9 cellular contexts compared by ENCODE assay signal in the genomic region with DNA sequence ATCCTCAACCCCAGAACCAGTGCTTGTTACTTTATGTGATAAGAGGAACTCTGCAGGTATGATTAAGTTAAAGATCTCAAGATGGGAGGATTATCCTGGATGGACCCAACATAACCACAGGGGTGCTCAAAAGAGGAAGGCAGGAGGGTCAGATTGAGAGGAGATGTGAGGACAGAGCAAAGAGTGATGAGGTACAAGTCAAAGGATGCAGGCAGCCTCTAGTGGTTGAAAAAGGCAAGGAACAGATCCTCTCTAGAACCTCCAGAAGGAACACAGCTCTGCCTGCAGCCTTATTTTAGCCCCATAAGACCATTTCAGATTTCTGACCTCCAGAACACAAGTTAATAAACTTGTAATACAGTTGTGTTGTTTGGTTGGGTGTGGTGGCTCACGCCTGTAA. TPM values are rescaled to one million over a fixed set of nuclear protein-coding genes. Genes with fewer than 3 reads are reported as not detected.
DNase-seq lines count a peak whose midpoint lies in the region; ATAC-seq, FAIRE-seq and TF ChIP-seq lines count a peak whose summit lies in the region.
"Had no signal": no experiment of that assay in that cellular context is flagged by ENCODE, and none has a peak within 500 bp of the region (broad histone marks: within the 10 kb centered on the region; RNA-seq: fewer than 3 reads in every experiment).

No MANE protein-coding gene starts in this region.

- H3K9ac ChIP-seq in Loucy (ENCODE audit: low read depth, low read length, poor library complexity, severe bottlenecking) (no peak overlapping the region), K562 (ENCODE audit: insufficient read depth in 1 of 2, low read depth in 2 of 2, low read length in 2 of 2) (no peak overlapping the region)

- no peaks in the 10 kb centered on the region for H3F3A ChIP-seq in Loucy (ENCODE audit: low read depth)

- TF ChIP-seq RAD21 in K562 (CRISPR knock-in tag; conservative IDR thresholded peaks at IDR 0.05 in 1 of 2, IDR thresholded peaks at IDR 0.05 in 1 of 2): peak in 1 of 2 experiments; percentile 52; a peak in 2 of 4 replicates

- no peaks in the 10 kb centered on the region for H3K9me3 Mint-ChIP-seq in nephron progenitor cell

- peak overlapping the region; percentile 44 for H3K27ac Mint-ChIP-seq in nephron progenitor cell

- intact Hi-C loops in K562 (cut with micrococcal nuclease): no loop called here

- no peak overlapping the region for H3K4me3 Mint-ChIP-seq in nephron progenitor cell

- POLR2A ChIA-PET in K562 (lab: Yijun Ruan, JAX): interaction anchor here (0.6 kb wide), 1 partner anchor 42 kb away, joined by 3 read pairs; no protein-coding TSS in a partner anchor

- H3K27me3 ChIP-seq in Loucy (ENCODE audit: insufficient read depth, low read length, poor library complexity, severe bottlenecking): no peaks in the 10 kb centered on the region
- H3K27me3 ChIP-seq in K562 (ENCODE audit: control insufficient read depth in 2 of 2, insufficient read depth in 2 of 2, low read length in 2 of 2): no peaks in the 10 kb centered on the region

- no peak for TF ChIP-seq EP300 in K562 (IDR thresholded peaks at IDR 0.05; ENCODE audit: low read length)

- in situ Hi-C loops in K562 (cut with MboI): no loop called here

- no peak overlapping the region for H3K4me2 ChIP-seq in Loucy (ENCODE audit: low read depth, low read length, poor library complexity, severe bottlenecking)
- H3K4me2 ChIP-seq in K562 (ENCODE audit: insufficient read depth, low read length): no peak overlapping the region

- H3K4me3 ChIP-seq in Loucy (ENCODE audit: low read length, poor library complexity, severe bottlenecking) (no peak overlapping the region), K562 (no peak overlapping the region)

- CTCF ChIA-PET in K562 (lab: Yijun Ruan, JAX; ENCODE audit: low intra/inter-chr PET ratio): interaction anchor here (0.7 kb wide), 1 partner anchor 286 kb away, joined by 5 read pairs; no protein-coding TSS in a partner anchor

- no peaks in the 10 kb centered on the region for H3K36me3 ChIP-seq in Loucy (ENCODE audit: insufficient read depth, low read length)
- no peaks in the 10 kb centered on the region for H3K36me3 ChIP-seq in K562 (ENCODE audit: control insufficient read depth, insufficient read depth, low read length)

- peak; percentile 82 for ATAC-seq in K562
- ATAC-seq in GM21737 (IDR thresholded peaks at IDR 0.05; ENCODE audit: unreplicated experiment): no peak
- ATAC-seq in GM21528 (IDR thresholded peaks at IDR 0.05; ENCODE audit: low FRiP score, unreplicated experiment): no peak

- peak; percentile 75 for TF ChIP-seq CTCF in GM12873 (IDR thresholded peaks at IDR 0.05; ENCODE audit: insufficient read depth, low read depth, low read length, missing control alignments)
- TF ChIP-seq CTCF in Loucy (conservative IDR thresholded peaks at IDR 0.05; ENCODE audit: low read length): peak; percentile 65
- peak; percentile 32 to 50 (median 41); a peak in 4 of 6 replicates for TF ChIP-seq CTCF in K562 (IDR thresholded peaks at IDR 0.05 in 2 of 3, conservative IDR thresholded peaks at IDR 0.05 in 1 of 3; ENCODE audit: insufficient read depth in 2 of 3, low read depth in 1 of 3, low read length in 3 of 3)
- no peak for TF ChIP-seq CTCF in nephron progenitor cell (IDR thresholded peaks at IDR 0.05)

- no peaks in the 10 kb centered on the region for H3K27me3 Mint-ChIP-seq in nephron progenitor cell (ENCODE audit: low read depth, poor library complexity)

- H3K36me3 Mint-ChIP-seq in nephron progenitor cell (ENCODE audit: low read depth): no peaks in the 10 kb centered on the region

- H3K27ac ChIP-seq in K562 (ENCODE audit: extremely low read depth, low read depth, low read length): no peak overlapping the region

- peak; percentile 71 for FAIRE-seq in K562 (lab: Jason Lieb, UNC)

- H3K4me1 ChIP-seq in Loucy (ENCODE audit: insufficient read depth, low read length, poor library complexity, severe bottlenecking): peaks cover 14% of the 10 kb centered on the region
- no peaks in the 10 kb centered on the region for H3K4me1 ChIP-seq in K562 (replicated peaks in 1 of 2; ENCODE audit: control insufficient read depth in 2 of 2, insufficient read depth in 2 of 2, low read length in 2 of 2)

- peaks cover 18% of the 10 kb centered on the region; the same call in 1 of the 2 replicates for H3K79me2 ChIP-seq in Loucy (ENCODE audit: insufficient read depth, low read length)
- no peaks in the 10 kb centered on the region; the same call in 2 of the 3 replicates for H3K79me2 ChIP-seq in K562 (ENCODE audit: control insufficient read depth, insufficient read depth, low read length)

- BruUV-seq in K562 (replicated peaks; lab: Mats Ljungman, UMichigan): no TSS peak

- DNase-seq in K562 (ENCODE audit: extremely low read depth in 1 of 4, low spot score in 3 of 4): peak in 3 of 4 experiments; percentile 12 to 30 (median 25)
- DNase-seq in nephron progenitor cell: no peak
- no peak for DNase-seq in AG20443 (ENCODE audit: low spot score)
- no peak for DNase-seq in C1 segment of cervical spinal cord (lab: John Stamatoyannopoulos, UW)
- DNase-seq: hypothalamus had no signal

- no peaks in the 10 kb centered on the region for H3K9me1 ChIP-seq in K562 (ENCODE audit: control insufficient read depth, insufficient read depth, low read length)

- no peaks in the 10 kb centered on the region for H3K4me1 Mint-ChIP-seq in nephron progenitor cell

- H4K20me1 ChIP-seq in Loucy (ENCODE audit: insufficient read depth, low read length, poor library complexity, severe bottlenecking): no peaks in the 10 kb centered on the region
- no peaks in the 10 kb centered on the region for H4K20me1 ChIP-seq in K562 (replicated peaks; ENCODE audit: control insufficient read depth, insufficient read depth, low read length)

- 78% methylated on average over 1 of the region's 1 CpG for WGBS in K562 (ENCODE audit: insufficient coverage, low coverage, missing lambda C conversion rate)

- H2AFZ ChIP-seq in Loucy (ENCODE audit: low read length) (no peak overlapping the region), K562 (ENCODE audit: low read depth, low read length) (no peak overlapping the region)

- TF ChIP-seq POLR2A in K562 (conservative IDR thresholded peaks at IDR 0.05): no peak

- no peaks in the 10 kb centered on the region for H3K9me2 ChIP-seq in Loucy (replicated peaks; ENCODE audit: low read depth, low read length)

- H3K9me3 ChIP-seq in Loucy (ENCODE audit: insufficient read depth, low read depth, low read length) (no peaks in the 10 kb centered on the region), K562 (replicated peaks; ENCODE audit: control insufficient read depth, insufficient read depth, low read depth, low read length) (no peaks in the 10 kb centered on the region)

TF ChIP-seq in K562, 482 proteins besides CTCF, POLR2A, EP300 and RAD21 (continues in another document):
- TF ChIP-seq MAFG (tag; conservative IDR thresholded peaks at IDR 0.05) (no peak), SPI1 (IDR thresholded peaks at IDR 0.05; ENCODE audit: borderline replicate concordance, low read depth, low read length) (0 out of 2 replicates have a peak, but pooled peaks have one; percentile 38), ZEB2 (IDR thresholded peaks at IDR 0.05) (no peak)
- TF ChIP-seq, protein P1, sequence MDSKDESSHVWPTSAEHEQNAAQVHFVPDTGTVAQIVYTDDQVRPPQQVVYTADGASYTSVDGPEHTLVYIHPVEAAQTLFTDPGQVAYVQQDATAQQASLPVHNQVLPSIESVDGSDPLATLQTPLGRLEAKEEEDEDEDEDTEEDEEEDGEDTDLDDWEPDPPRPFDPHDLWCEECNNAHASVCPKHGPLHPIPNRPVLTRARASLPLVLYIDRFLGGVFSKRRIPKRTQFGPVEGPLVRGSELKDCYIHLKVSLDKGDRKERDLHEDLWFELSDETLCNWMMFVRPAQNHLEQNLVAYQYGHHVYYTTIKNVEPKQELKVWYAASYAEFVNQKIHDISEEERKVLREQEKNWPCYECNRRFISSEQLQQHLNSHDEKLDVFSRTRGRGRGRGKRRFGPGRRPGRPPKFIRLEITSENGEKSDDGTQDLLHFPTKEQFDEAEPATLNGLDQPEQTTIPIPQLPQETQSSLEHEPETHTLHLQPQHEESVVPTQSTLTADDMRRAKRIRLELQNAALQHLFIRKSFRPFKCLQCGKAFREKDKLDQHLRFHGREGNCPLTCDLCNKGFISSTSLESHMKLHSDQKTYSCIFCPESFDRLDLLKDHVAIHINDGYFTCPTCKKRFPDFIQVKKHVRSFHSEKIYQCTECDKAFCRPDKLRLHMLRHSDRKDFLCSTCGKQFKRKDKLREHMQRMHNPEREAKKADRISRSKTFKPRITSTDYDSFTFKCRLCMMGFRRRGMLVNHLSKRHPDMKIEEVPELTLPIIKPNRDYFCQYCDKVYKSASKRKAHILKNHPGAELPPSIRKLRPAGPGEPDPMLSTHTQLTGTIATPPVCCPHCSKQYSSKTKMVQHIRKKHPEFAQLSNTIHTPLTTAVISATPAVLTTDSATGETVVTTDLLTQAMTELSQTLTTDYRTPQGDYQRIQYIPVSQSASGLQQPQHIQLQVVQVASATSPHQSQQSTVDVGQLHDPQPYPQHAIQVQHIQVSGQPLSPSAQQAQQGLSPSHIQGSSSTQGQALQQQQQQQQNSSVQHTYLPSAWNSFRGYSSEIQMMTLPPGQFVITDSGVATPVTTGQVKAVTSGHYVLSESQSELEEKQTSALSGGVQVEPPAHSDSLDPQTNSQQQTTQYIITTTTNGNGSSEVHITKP (IDR thresholded peaks at IDR 0.05; ENCODE audit: partially characterized antibody): peak; percentile 15

RNA-seq across cellular contexts. Expression of a gene that starts 41.2 kb away (rescaled TPM):
- 22.5 and 28.8 TPM in 2 replicates for total RNA-seq in K562 (2011; cell fraction: chromatin; rRNA removed; ENCODE audit: low replicate concordance)
- 22.5 and 23.5 TPM in 2 replicates for total RNA-seq in K562 (2011; cell fraction: nucleolus; rRNA removed)
- 37.7 and 47.8 TPM in 2 replicates for total RNA-seq in K562 (2011; cell fraction: nucleoplasm; rRNA removed)
- total RNA-seq in K562 (2014; rRNA removed): 5.8 and 8.3 TPM in 2 replicates
- total RNA-seq in K562 (2014; rRNA removed; fragmentation: Illumina TruSeq; extraction: Trizol): 10.9 and 11.9 TPM in 2 replicates
- 10.7 and 12.0 TPM in 2 replicates for total RNA-seq in K562 (2015; rRNA removed; fragmentation: Illumina TruSeq; extraction: Trizol)
- 13.0 and 13.8 TPM in 2 replicates for total RNA-seq in K562 (2021)
- polyA plus RNA-seq in K562 (2011; rRNA removed): 14.8 and 17.6 TPM in 2 replicates
- 14.9 and 16.0 TPM in 2 replicates for polyA plus RNA-seq in K562 (2011; cell fraction: cytosol; rRNA removed)
- 13.6 and 13.7 TPM in 2 replicates for polyA plus RNA-seq in K562 (2011; cell fraction: nucleus; rRNA removed)
- polyA plus RNA-seq in K562 (2012): 9.6 and 11.8 TPM in 2 replicates
- 9.0 and 11.6 TPM in 2 replicates for polyA plus RNA-seq in K562 (2014; fragmentation: Illumina TruSeq; extraction: Trizol)
- 10 to 100 TPM; 16.9 to 21.1 TPM for polyA plus RNA-seq in K562 (2014; fragmentation: Nextera tagmentation; extraction: Ambion mirVana)
- 9.9 and 11.7 TPM in 2 replicates for polyA plus RNA-seq in K562 (2014; rRNA removed)
- polyA minus RNA-seq in K562 (2011; rRNA and poly(A)+ RNA removed): 13.6 and 13.9 TPM in 2 replicates
- polyA minus RNA-seq in K562 (2011; cell fraction: cytosol; rRNA and poly(A)+ RNA removed): 8.3 and 10.1 TPM in 2 replicates
- 20.5 and 25.9 TPM in 2 replicates for polyA minus RNA-seq in K562 (2011; cell fraction: nucleus; rRNA and poly(A)+ RNA removed)

Comparison
In these comparisons a context has a peak if more than half of its experiments do, and no peak if none do; other contexts are left out.
1. DNase-seq: peak in K562 (3 of 4); none in nephron progenitor cell (single experiment), AG20443 (single experiment) and C1 segment of cervical spinal cord (0 of 14).